Comparison of ENCODE assay signal across 10 cellular contexts in genomic region chr2:317501-318424, GRCh38. TPM values are rescaled to one million over a fixed set of nuclear protein-coding genes. Genes with fewer than 3 reads are reported as not detected.
DNase-seq lines count a peak whose midpoint lies in the region; ATAC-seq, FAIRE-seq and TF ChIP-seq lines count a peak whose summit lies in the region.
"Had no signal": no experiment of that assay in that cellular context is flagged by ENCODE, and none has a peak within 500 bp of the region (broad histone marks: within the 10 kb centered on the region; RNA-seq: fewer than 3 reads in every experiment).

No MANE protein-coding gene starts in this region.

- H3K9ac ChIP-seq in keratinocyte (ENCODE audit: control insufficient read depth, extremely low read depth, insufficient read depth, low read length), result no peak overlapping the region

- no peaks in the 10 kb centered on the region for H4K20me1 ChIP-seq in keratinocyte (ENCODE audit: control insufficient read depth, extremely low read depth, insufficient read depth, low read length)

- no peak for TF ChIP-seq POLR2A in prostate gland (IDR thresholded peaks at IDR 0.05)

- DNase-seq in CD8-positive, alpha-beta memory T cell, result peak in 3 of 5 donors; percentile 3 to 25 (median 12)
- DNase-seq in activated T-cell treated with anti-CD3 and anti-CD28 coated beads, Interleukin-2, amount 50 U/mL, for 72 hours, result peak; percentile 50 to 53
- DNase-seq in keratinocyte (ENCODE audit: low read depth, low spot score) (no peak), left ventricle myocardium superior (no peak), prostate gland (ENCODE audit: low spot score) (no peak), DMS 273 treated with DMSO at 0.1 percent for 48 hours (lab: John Stamatoyannopoulos, UW) (no peak), ureter (ENCODE audit: low spot score) (no peak)
- DNase-seq: naive B cell, NCI-H1092 treated with DMSO at 0.1 percent for 48 hours had no signal

- peak overlapping the region in 7 of 8 donors; percentile 26 to 93 (median 77) for H3K27ac Mint-ChIP-seq in CD8-positive, alpha-beta memory T cell
- peak overlapping the region; percentile 97 for H3K27ac Mint-ChIP-seq in activated T-cell treated with anti-CD3 and anti-CD28 coated beads, Interleukin-2, amount 50 U/mL, for 72 hours

- H3K36me3 Mint-ChIP-seq in CD8-positive, alpha-beta memory T cell, result peaks cover 0 to 4% (median 0%) of the 10 kb centered on the region in 3 donors
- H3K36me3 Mint-ChIP-seq in activated T-cell treated with anti-CD3 and anti-CD28 coated beads, Interleukin-2, amount 50 U/mL, for 72 hours (ENCODE audit: insufficient read depth in 2 of 2), result peaks cover 2 to 4% of the 10 kb centered on the region in 2 donors
- H3K36me3 Mint-ChIP-seq: naive B cell had no signal

- no peaks in the 10 kb centered on the region for H3K36me3 ChIP-seq in CD8-positive, alpha-beta memory T cell (ENCODE audit: insufficient read depth, low read length)
- H3K36me3 ChIP-seq in keratinocyte (ENCODE audit: control insufficient read depth in 2 of 2, extremely low read depth in 1 of 2, insufficient read depth in 2 of 2, low read length in 2 of 2), result no peaks in the 10 kb centered on the region
- no peaks in the 10 kb centered on the region for H3K36me3 ChIP-seq in prostate gland

- dilution Hi-C loops in keratinocyte (cut with MboI; ENCODE audit: extremely low pct_ligation_motif_present, low sequenced_read_pairs), result no loop called here

- intact Hi-C loops in left ventricle myocardium superior (cut with micrococcal nuclease) (no loop called here), prostate gland (cut with DNase I) (no loop called here)

- H3K27ac ChIP-seq in CD8-positive, alpha-beta memory T cell (ENCODE audit: low read depth, low read length), result peak overlapping the region; percentile 17
- H3K27ac ChIP-seq in keratinocyte (ENCODE audit: control insufficient read depth, insufficient read depth, low read length), result no peak overlapping the region
- no peak overlapping the region for H3K27ac ChIP-seq in prostate gland

- peak overlapping the region; percentile 36 to 93 (median 81) for H3K4me3 Mint-ChIP-seq in CD8-positive, alpha-beta memory T cell
- peak overlapping the region; percentile 68 to 92 for H3K4me3 Mint-ChIP-seq in activated T-cell treated with anti-CD3 and anti-CD28 coated beads, Interleukin-2, amount 50 U/mL, for 72 hours
- H3K4me3 Mint-ChIP-seq: naive B cell had no signal

- ATAC-seq in HG02610 (IDR thresholded peaks at IDR 0.05; ENCODE audit: unreplicated experiment), result peak; percentile 64
- peak; percentile 89 to 90 for ATAC-seq in activated T-cell treated with anti-CD3 and anti-CD28 coated beads, Interleukin-2, amount 50 U/mL, for 72 hours (replicated peaks in 1 of 2)
- no peak for ATAC-seq in left ventricle myocardium superior

- POLR2A ChIA-PET in CD8-positive, alpha-beta memory T cell (lab: Charles Lee), result no interaction called here

- peak overlapping the region; percentile 43 for H3K4me2 ChIP-seq in keratinocyte (ENCODE audit: control insufficient read depth, extremely low read depth, insufficient read depth, low read depth, low read length)

- H3K9me3 Mint-ChIP-seq in CD8-positive, alpha-beta memory T cell, result no peaks in the 10 kb centered on the region
- H3K9me3 Mint-ChIP-seq in activated T-cell treated with anti-CD3 and anti-CD28 coated beads, Interleukin-2, amount 50 U/mL, for 72 hours, result peaks cover 6% of the 10 kb centered on the region in 2 donors

- H2AFZ ChIP-seq in keratinocyte (ENCODE audit: control insufficient read depth, low read length), result no peak overlapping the region

- no peak for FAIRE-seq in keratinocyte (lab: Jason Lieb, UNC)

- peaks cover 11% of the 10 kb centered on the region for H3K4me1 ChIP-seq in CD8-positive, alpha-beta memory T cell (ENCODE audit: insufficient read depth, low read length)
- H3K4me1 ChIP-seq in keratinocyte (ENCODE audit: control insufficient read depth, extremely low read depth, insufficient read depth, low read length) (peaks cover 3% of the 10 kb centered on the region), prostate gland (replicated peaks) (no peaks in the 10 kb centered on the region)

- peaks cover 0 to 8% of the 10 kb centered on the region in 2 donors for H3K27me3 Mint-ChIP-seq in CD8-positive, alpha-beta memory T cell
- H3K27me3 Mint-ChIP-seq in activated T-cell treated with anti-CD3 and anti-CD28 coated beads, Interleukin-2, amount 50 U/mL, for 72 hours (ENCODE audit: low read depth), result peaks cover 8% of the 10 kb centered on the region

- WGBS in prostate gland, result 77% methylated on average over 27 of the region's 27 CpGs

- H3K79me2 ChIP-seq in keratinocyte (ENCODE audit: control insufficient read depth, insufficient read depth, low read length), result no peaks in the 10 kb centered on the region

- H3K4me1 Mint-ChIP-seq in CD8-positive, alpha-beta memory T cell, result peaks cover 13 to 30% (median 28%) of the 10 kb centered on the region in 3 donors
- peaks cover 24% of the 10 kb centered on the region for H3K4me1 Mint-ChIP-seq in activated T-cell treated with anti-CD3 and anti-CD28 coated beads, Interleukin-2, amount 50 U/mL, for 72 hours (ENCODE audit: low read depth)

- CTCF ChIA-PET in CD8-positive, alpha-beta memory T cell (lab: Charles Lee), result interaction anchor here (1.9 kb wide), 1 partner anchor 14 kb away, joined by 4 read pairs; no protein-coding TSS in a partner anchor

- H3K9me3 ChIP-seq in CD8-positive, alpha-beta memory T cell (ENCODE audit: low read length), result no peaks in the 10 kb centered on the region
- H3K9me3 ChIP-seq in keratinocyte (ENCODE audit: control insufficient read depth, low read depth, low read length) (no peaks in the 10 kb centered on the region), prostate gland (no peaks in the 10 kb centered on the region)

- TF ChIP-seq CTCF in keratinocyte (optimal IDR thresholded peaks at IDR 0.05 in 1 of 3, IDR thresholded peaks at IDR 0.05 in 1 of 3, conservative IDR thresholded peaks at IDR 0.05 in 1 of 3; ENCODE audit: extremely low read depth in 1 of 3, insufficient read depth in 2 of 3, low read length in 3 of 3) (no peak), prostate gland (IDR thresholded peaks at IDR 0.05) (no peak)

- no peaks in the 10 kb centered on the region for H3K27me3 ChIP-seq in CD8-positive, alpha-beta memory T cell (ENCODE audit: insufficient read depth, low read length, poor library complexity, severe bottlenecking)
- H3K27me3 ChIP-seq in keratinocyte (ENCODE audit: control insufficient read depth, extremely low read depth, insufficient read depth, low read length) (no peaks in the 10 kb centered on the region), prostate gland (replicated peaks; ENCODE audit: insufficient read depth) (no peaks in the 10 kb centered on the region)

- no peaks in the 10 kb centered on the region for H3K9me1 ChIP-seq in keratinocyte (ENCODE audit: control insufficient read depth, extremely low read depth, insufficient read depth, low read length)

- H3K4me3 ChIP-seq in CD8-positive, alpha-beta memory T cell (ENCODE audit: low read length), result no peak overlapping the region
- H3K4me3 ChIP-seq in keratinocyte (ENCODE audit: control insufficient read depth in 2 of 3, extremely low read depth in 1 of 3, insufficient read depth in 2 of 3, low read depth in 1 of 3, low read length in 3 of 3), result no peak overlapping the region
- no peak overlapping the region for H3K4me3 ChIP-seq in prostate gland

RNA-seq across cellular contexts. Expression of gene ALKAL2, which starts 29.9 kb away (rescaled TPM):
- not detected for total RNA-seq in CD8-positive, alpha-beta memory T cell
- polyA plus RNA-seq in CD8-positive, alpha-beta memory T cell, result not detected
- total RNA-seq in activated T-cell treated with anti-CD3 and anti-CD28 coated beads, Interleukin-2, amount 50 U/mL, for 72 hours, result under 1 TPM; 0.36 to 0.60 TPM
- polyA plus RNA-seq in keratinocyte, result not detected in 3 replicates
- polyA plus RNA-seq in keratinocyte (2011; ENCODE audit: low read depth), result not detected
- not detected in 2 replicates for polyA plus RNA-seq in keratinocyte (2011; cell fraction: cytosol; rRNA removed)
- polyA plus RNA-seq in keratinocyte (2011; cell fraction: nucleus; rRNA removed), result not detected in 2 replicates
- not detected in 2 replicates for polyA plus RNA-seq in keratinocyte (2012; ENCODE audit: low replicate concordance)
- polyA minus RNA-seq in keratinocyte, result not detected in 3 replicates
- not detected for polyA minus RNA-seq in keratinocyte (2011; cell fraction: cytosol; rRNA and poly(A)+ RNA removed)
- polyA minus RNA-seq in keratinocyte (2011; cell fraction: nucleus; rRNA and poly(A)+ RNA removed), result not detected in 2 replicates
- total RNA-seq in left ventricle myocardium superior, result 1.3 TPM
- total RNA-seq in prostate gland, result 10 to 100 TPM in 1 of 2 donors, 1 to 10 TPM in 1; 2.6 to 22.6 TPM
- 1.9 TPM for total RNA-seq in ureter

RNA-seq across cellular contexts. Expression of gene ACP1, which starts 53.0 kb away (rescaled TPM):
- total RNA-seq in CD8-positive, alpha-beta memory T cell, result 100 to 1,000 TPM; 152 to 160 TPM
- 171 TPM for polyA plus RNA-seq in CD8-positive, alpha-beta memory T cell
- 100 to 1,000 TPM; 141 to 163 TPM for total RNA-seq in activated T-cell treated with anti-CD3 and anti-CD28 coated beads, Interleukin-2, amount 50 U/mL, for 72 hours
- 100.0 to 123 TPM (median 104 TPM) in 3 replicates for polyA plus RNA-seq in keratinocyte
- polyA plus RNA-seq in keratinocyte (2011; ENCODE audit: low read depth), result 205 TPM
- polyA plus RNA-seq in keratinocyte (2011; cell fraction: cytosol; rRNA removed), result 102 and 123 TPM in 2 replicates
- 60.6 and 75.4 TPM in 2 replicates for polyA plus RNA-seq in keratinocyte (2011; cell fraction: nucleus; rRNA removed)
- 81.9 and 95.8 TPM in 2 replicates for polyA plus RNA-seq in keratinocyte (2012; ENCODE audit: low replicate concordance)
- polyA minus RNA-seq in keratinocyte, result 43.2 to 60.9 TPM (median 48.4 TPM) in 3 replicates
- polyA minus RNA-seq in keratinocyte (2011; cell fraction: cytosol; rRNA and poly(A)+ RNA removed), result 52.4 TPM
- 16.4 and 23.8 TPM in 2 replicates for polyA minus RNA-seq in keratinocyte (2011; cell fraction: nucleus; rRNA and poly(A)+ RNA removed)
- total RNA-seq in left ventricle myocardium superior, result 72.9 TPM
- 100 to 1,000 TPM in 1 of 2 donors, 10 to 100 TPM in 1; 96.9 to 116 TPM for total RNA-seq in prostate gland
- 97.5 TPM for total RNA-seq in ureter

RNA-seq across cellular contexts. Expression of gene SH3YL1, which starts 53.9 kb away (rescaled TPM):
- total RNA-seq in CD8-positive, alpha-beta memory T cell, result 10 to 100 TPM; 16.6 to 19.7 TPM
- 21.8 TPM for polyA plus RNA-seq in CD8-positive, alpha-beta memory T cell
- 10 to 100 TPM; 31.6 to 37.8 TPM for total RNA-seq in activated T-cell treated with anti-CD3 and anti-CD28 coated beads, Interleukin-2, amount 50 U/mL, for 72 hours
- polyA plus RNA-seq in keratinocyte, result 24.9 to 41.8 TPM (median 37.2 TPM) in 3 replicates
- 95.3 TPM for polyA plus RNA-seq in keratinocyte (2011; ENCODE audit: low read depth)
- polyA plus RNA-seq in keratinocyte (2011; cell fraction: cytosol; rRNA removed), result 41.2 and 43.2 TPM in 2 replicates
- 41.6 and 44.2 TPM in 2 replicates for polyA plus RNA-seq in keratinocyte (2011; cell fraction: nucleus; rRNA removed)
- 29.6 and 59.2 TPM in 2 replicates for polyA plus RNA-seq in keratinocyte (2012; ENCODE audit: low replicate concordance)
- 4.6 to 24.7 TPM (median 9.6 TPM) in 3 replicates for polyA minus RNA-seq in keratinocyte
- polyA minus RNA-seq in keratinocyte (2011; cell fraction: cytosol; rRNA and poly(A)+ RNA removed), result 20.7 TPM
- polyA minus RNA-seq in keratinocyte (2011; cell fraction: nucleus; rRNA and poly(A)+ RNA removed), result 12.3 and 26.5 TPM in 2 replicates
- total RNA-seq in left ventricle myocardium superior, result 13.4 TPM
- 100 to 1,000 TPM in 1 of 2 donors, 10 to 100 TPM in 1; 72.4 to 117 TPM for total RNA-seq in prostate gland
- 90.3 TPM for total RNA-seq in ureter

Comparison
In these comparisons a context has a peak if more than half of its experiments do, and no peak if none do; other contexts are left out.
1. DNase-seq: peak in CD8-positive, alpha-beta memory T cell (3 of 5) and activated T-cell treated with anti-CD3 and anti-CD28 coated beads, Interleukin-2, amount 50 U/mL, for 72 hours (2 of 2); none in keratinocyte (single experiment), left ventricle myocardium superior (single experiment), prostate gland (single experiment), DMS 273 treated with DMSO at 0.1 percent for 48 hours (single experiment) and ureter (single experiment).